9 cellular contexts compared by ENCODE assay signal in genomic region chr17:81488276-81488860, GRCh38. TPM values are rescaled to one million over a fixed set of nuclear protein-coding genes. Genes with fewer than 3 reads are reported as not detected.
A peak's percentile ranks its signal among the peaks of the same experiment; 100 is the strongest.
DNase-seq lines count a peak whose midpoint lies in the region; ATAC-seq and TF ChIP-seq lines count a peak whose summit lies in the region.
"Had no signal": no experiment of that assay in that cellular context is flagged by ENCODE, and none has a peak within 500 bp of the region (broad histone marks: within the 10 kb centered on the region; RNA-seq: fewer than 3 reads in every experiment).

No MANE protein-coding gene starts in this region.

- H3K36me3 ChIP-seq in Peyer's patch (no peaks in the 10 kb centered on the region), heart right ventricle (no peaks in the 10 kb centered on the region)

- H3K27me3 ChIP-seq in Peyer's patch (no peaks in the 10 kb centered on the region), heart right ventricle (peaks cover 0 to 13% (median 0%) of the 10 kb centered on the region in 7 donors)

- TF ChIP-seq POLR2A in Peyer's patch (IDR thresholded peaks at IDR 0.05): no peak

- WGBS in heart right ventricle, 2 donors: 6 to 7% methylated on average over 44 to 52 of the region's 52 CpGs

- intact Hi-C loops in heart right ventricle (cut with DNase I): loop anchor here in 4 of 10 donors (10.0 kb wide), 3 partner anchors 84 to 344 kb away; partner anchors contain the start of gene SLC38A10 (in 2 of the 4)

- TF ChIP-seq CTCF in Peyer's patch (IDR thresholded peaks at IDR 0.05) (no peak), heart right ventricle (IDR thresholded peaks at IDR 0.05) (no peak)

- ATAC-seq in GM21723 (IDR thresholded peaks at IDR 0.05; ENCODE audit: unreplicated experiment): peak; percentile 28
- ATAC-seq in heart right ventricle: peak in 4 of 8 donors; percentile 5 to 18 (median 14)
- ATAC-seq in HG03520 (IDR thresholded peaks at IDR 0.05; ENCODE audit: unreplicated experiment): no peak

- DNase-seq in Peyer's patch (no peak), heart right ventricle (no peak), NCI-H446 (lab: John Stamatoyannopoulos, UW) (no peak), OCI-M2 (lab: John Stamatoyannopoulos, UW; ENCODE audit: unreplicated experiment) (no peak), NCI-H2196 treated with DMSO at 0.1 percent for 48 hours (lab: John Stamatoyannopoulos, UW; ENCODE audit: unreplicated experiment) (no peak)

- H3K27ac ChIP-seq in Peyer's patch: peak overlapping the region; percentile 62 to 88 (median 79)
- H3K27ac ChIP-seq in heart right ventricle: peak overlapping the region in 9 of 10 donors; percentile 88 to 97 (median 95)
- peak overlapping the region; percentile 19 to 95 (median 87) for H3K27ac ChIP-seq in skin epidermis
- H3K27ac ChIP-seq: epithelial cell of prostate had no signal

- H3K9me3 ChIP-seq in Peyer's patch (no peaks in the 10 kb centered on the region), heart right ventricle (no peaks in the 10 kb centered on the region)

- H3K4me1 ChIP-seq in Peyer's patch: peaks cover 0 to 41% (median 24%) of the 10 kb centered on the region in 4 donors
- peaks cover 8 to 44% (median 34%) of the 10 kb centered on the region in 9 donors for H3K4me1 ChIP-seq in heart right ventricle

- H3K4me3 ChIP-seq in Peyer's patch (peak overlapping the region; percentile 56 to 72 (median 63)), heart right ventricle (peak overlapping the region; percentile 58 to 84 (median 76)), skin epidermis (peak overlapping the region; percentile 29 to 58 (median 51))

RNA-seq across cellular contexts. Expression of gene ACTG1, which starts 24.2 kb away (rescaled TPM):
- total RNA-seq in Peyer's patch (1,000 to 10,000 TPM; 2,510 to 3,878 (median 3,203) TPM), heart right ventricle (100 to 1,000 TPM; 298 to 959 (median 345) TPM)
- 1,000 to 10,000 TPM in 1 of 2 donors, 100 to 1,000 TPM in 1; 290 to 1,180 TPM for polyA plus RNA-seq in heart right ventricle

RNA-seq across cellular contexts. Expression of gene FSCN2, which starts 39.8 kb away (rescaled TPM):
- 1 to 10 TPM; 1.2 to 7.9 (median 5.2) TPM for total RNA-seq in Peyer's patch
- total RNA-seq in heart right ventricle: 1 to 10 TPM in 1 of 10 donors, under 1 TPM in 7, not detected in 2; 0.28 to 1.3 (median 0.45) TPM
- under 1 TPM; 0.14 to 0.95 TPM for polyA plus RNA-seq in heart right ventricle
